ENCODE assay signal across 19 cellular contexts in genomic region chr1:15371610-15372539, GRCh38. TPM values are rescaled to one million over a fixed set of nuclear protein-coding genes. Genes with fewer than 3 reads are reported as not detected.
DNase-seq lines count a peak whose midpoint lies in the region; ATAC-seq, FAIRE-seq and TF ChIP-seq lines count a peak whose summit lies in the region.
"Had no signal": no experiment of that assay in that cellular context is flagged by ENCODE, and none has a peak within 500 bp of the region (broad histone marks: within the 10 kb centered on the region; RNA-seq: fewer than 3 reads in every experiment).

No MANE protein-coding gene starts in this region.

- no peak for TF ChIP-seq RAD21 in K562 (CRISPR knock-in tag; conservative IDR thresholded peaks at IDR 0.05 in 1 of 2, IDR thresholded peaks at IDR 0.05 in 1 of 2)

- H3K79me2 ChIP-seq in K562 (ENCODE audit: control insufficient read depth, insufficient read depth, low read length) (no peaks in the 10 kb centered on the region), parathyroid adenoma (no peaks in the 10 kb centered on the region)

- H3K9me3 ChIP-seq in BLaER1 treated with 17β-estradiol and CSF1 and Interleukin-3, amounts not matched to agents 10 nM and 100 nM (replicated peaks in 1 of 11): no peaks in the 10 kb centered on the region
- H3K9me3 ChIP-seq in K562 (replicated peaks; ENCODE audit: control insufficient read depth, insufficient read depth, low read depth, low read length) (no peaks in the 10 kb centered on the region), parathyroid adenoma (ENCODE audit: control insufficient read depth, low read length) (no peaks in the 10 kb centered on the region)
- H3K9me3 ChIP-seq: colonic mucosa had no signal

- TF ChIP-seq EP300 in K562 (IDR thresholded peaks at IDR 0.05; ENCODE audit: low read length): no peak

- H3K36me3 Mint-ChIP-seq in activated T-helper 2 cell treated with anti-CD3 and anti-CD28 coated beads, Interferon-gamma antibody, Interleukin-2, Interleukin-4, amounts not matched to agents 10 μg/mL and 5 μg/mL and 100 μg/mL, durations not matched to agents 14 hours and 24 hours and 36 hours (ENCODE audit: low read depth): no peaks in the 10 kb centered on the region
- H3K36me3 Mint-ChIP-seq: activated CD8-positive, alpha-beta memory T cell treated with anti-CD3 and anti-CD28 coated beads, Interleukin-2, amount 10 ng/mL, durations not matched to agents 7 days and 5 days had no signal

- TF ChIP-seq CTCF in K562 (IDR thresholded peaks at IDR 0.05 in 2 of 3, conservative IDR thresholded peaks at IDR 0.05 in 1 of 3; ENCODE audit: insufficient read depth in 2 of 3, low read depth in 1 of 3, low read length in 3 of 3): no peak
- no peak for TF ChIP-seq CTCF in parathyroid adenoma (IDR thresholded peaks at IDR 0.05)

- H2AFZ ChIP-seq in K562 (ENCODE audit: low read depth, low read length): no peak overlapping the region
- peak overlapping the region; percentile 60 for H2AFZ ChIP-seq in parathyroid adenoma

- H3K36me3 ChIP-seq in BLaER1 treated with 17β-estradiol and CSF1 and Interleukin-3, amounts not matched to agents 10 nM and 100 nM: no peaks in the 10 kb centered on the region
- no peaks in the 10 kb centered on the region for H3K36me3 ChIP-seq in K562 (ENCODE audit: control insufficient read depth, insufficient read depth, low read length)
- no peaks in the 10 kb centered on the region for H3K36me3 ChIP-seq in parathyroid adenoma (ENCODE audit: control insufficient read depth, insufficient read depth, low read length)
- H3K36me3 ChIP-seq: colonic mucosa had no signal

- peak; percentile 86 for FAIRE-seq in K562 (lab: Jason Lieb, UNC)
- FAIRE-seq: endothelial cell of umbilical vein had no signal

- no peak overlapping the region for H3K27ac ChIP-seq in BLaER1 treated with 17β-estradiol and CSF1 and Interleukin-3, amounts not matched to agents 10 nM and 100 nM
- H3K27ac ChIP-seq in K562 (ENCODE audit: extremely low read depth, low read depth, low read length): no peak overlapping the region
- H3K27ac ChIP-seq in parathyroid adenoma: no peak overlapping the region
- H3K27ac ChIP-seq: colonic mucosa had no signal

- H4K20me1 ChIP-seq in BLaER1 treated with 17β-estradiol and CSF1 and Interleukin-3, amounts not matched to agents 10 nM and 100 nM: no peaks in the 10 kb centered on the region; a peak in 2 of 22 replicates
- H4K20me1 ChIP-seq in K562 (replicated peaks; ENCODE audit: control insufficient read depth, insufficient read depth, low read length): no peaks in the 10 kb centered on the region

- TF ChIP-seq POLR2A in K562 (conservative IDR thresholded peaks at IDR 0.05): no peak

- peaks cover 0 to 18% (median 10%) of the 10 kb centered on the region in 10 experiments; a peak in 13 of 20 replicates for H3K4me1 ChIP-seq in BLaER1 treated with 17β-estradiol and CSF1 and Interleukin-3, amounts not matched to agents 10 nM and 100 nM
- H3K4me1 ChIP-seq in K562 (replicated peaks in 1 of 2; ENCODE audit: control insufficient read depth in 2 of 2, insufficient read depth in 2 of 2, low read length in 2 of 2): peaks cover 0 to 11% of the 10 kb centered on the region in 2 experiments; a peak in 3 of 5 replicates
- H3K4me1 ChIP-seq in parathyroid adenoma: peaks cover under 1% of the 10 kb centered on the region
- H3K4me1 ChIP-seq: colonic mucosa had no signal

- no peaks in the 10 kb centered on the region for H3K27me3 ChIP-seq in BLaER1 treated with 17β-estradiol and CSF1 and Interleukin-3, amounts not matched to agents 10 nM and 100 nM
- peaks cover 12 to 43% of the 10 kb centered on the region in 2 experiments; a peak in 4 of 5 replicates for H3K27me3 ChIP-seq in K562 (ENCODE audit: control insufficient read depth in 2 of 2, insufficient read depth in 2 of 2, low read length in 2 of 2)
- H3K27me3 ChIP-seq in parathyroid adenoma (ENCODE audit: control insufficient read depth, insufficient read depth, low read length): no peaks in the 10 kb centered on the region
- H3K27me3 ChIP-seq: colonic mucosa had no signal

- H3K9me3 Mint-ChIP-seq in activated T-helper 2 cell treated with anti-CD3 and anti-CD28 coated beads, Interferon-gamma antibody, Interleukin-2, Interleukin-4, amounts not matched to agents 10 μg/mL and 5 μg/mL and 100 μg/mL, durations not matched to agents 14 hours and 24 hours and 36 hours: no peaks in the 10 kb centered on the region
- H3K9me3 Mint-ChIP-seq: neural crest cell had no signal

- in situ Hi-C loops in K562 (cut with MboI): no loop called here

- BruUV-seq in K562 (replicated peaks; lab: Mats Ljungman, UMichigan): no TSS peak

- peaks cover 7% of the 10 kb centered on the region for H3K27me3 Mint-ChIP-seq in activated T-helper 2 cell treated with anti-CD3 and anti-CD28 coated beads, Interferon-gamma antibody, Interleukin-2, Interleukin-4, amounts not matched to agents 10 μg/mL and 5 μg/mL and 100 μg/mL, durations not matched to agents 14 hours and 24 hours and 36 hours (ENCODE audit: low read depth)

- H3K9me1 ChIP-seq in K562 (ENCODE audit: control insufficient read depth, insufficient read depth, low read length): no peaks in the 10 kb centered on the region

- ATAC-seq in K562 (peak; percentile 64), left colon (peak; percentile 8)
- ATAC-seq: activated CD8-positive, alpha-beta memory T cell treated with anti-CD3 and anti-CD28 coated beads, Interleukin-2, amount 10 ng/mL, durations not matched to agents 7 days and 5 days had no signal

- H3K4me2 ChIP-seq in BLaER1 treated with 17β-estradiol and CSF1 and Interleukin-3, amounts not matched to agents 10 nM and 100 nM: peak overlapping the region in 8 of 11 experiments; percentile 5 to 48 (median 32); a peak in 11 of 22 replicates
- H3K4me2 ChIP-seq in K562 (ENCODE audit: insufficient read depth, low read length) (no peak overlapping the region), parathyroid adenoma (ENCODE audit: low read length) (no peak overlapping the region)

- intact Hi-C loops in K562 (cut with micrococcal nuclease) (no loop called here), left colon (cut with DNase I, micrococcal nuclease) (no loop called here)
- intact Hi-C loops in activated T-helper 2 cell treated with anti-CD3 and anti-CD28 coated beads, Interferon-gamma antibody, Interleukin-2, Interleukin-4, amounts not matched to agents 10 μg/mL and 5 μg/mL and 100 μg/mL, durations not matched to agents 14 hours and 24 hours and 36 hours (cut with micrococcal nuclease): no loop called here

- WGBS in K562 (ENCODE audit: insufficient coverage, low coverage, missing lambda C conversion rate): 24% methylated on average over 20 of the region's 21 CpGs

- DNase-seq in K562 (ENCODE audit: extremely low read depth in 1 of 4, low spot score in 3 of 4): peak; percentile 29 to 52 (median 42)
- DNase-seq in left colon: no peak
- no peak for DNase-seq in medulla oblongata (ENCODE audit: extremely low spot score)
- DNase-seq in NCI-H2081 treated with DMSO at 0.1 percent for 48 hours (lab: John Stamatoyannopoulos, UW): no peak
- no peak for DNase-seq in activated T-helper 2 cell treated with anti-CD3 and anti-CD28 coated beads, Interferon-gamma antibody, Interleukin-2, Interleukin-4, amounts not matched to agents 10 μg/mL and 5 μg/mL and 100 μg/mL, durations not matched to agents 14 hours and 24 hours and 36 hours (ENCODE audit: low spot score)
- no peak for DNase-seq in NCI-H510A (lab: John Stamatoyannopoulos, UW)
- DNase-seq: activated CD4-positive, CD25-positive, alpha-beta regulatory T cell treated with anti-CD3 and anti-CD28 coated beads, Interleukin-2, amount 50 U/mL, for 72 hours; activated CD8-positive, alpha-beta memory T cell treated with anti-CD3 and anti-CD28 coated beads, Interleukin-2, amount 10 ng/mL, durations not matched to agents 7 days and 5 days; Calu3; foreskin melanocyte; NCI-H2029 treated with DMSO at 0.1 percent for 48 hours; NCI-H526; SHP77 treated with DMSO at 0.1 percent for 48 hours; T-helper 2 cell had no signal

- H3K4me3 Mint-ChIP-seq in activated T-helper 2 cell treated with anti-CD3 and anti-CD28 coated beads, Interferon-gamma antibody, Interleukin-2, Interleukin-4, amounts not matched to agents 10 μg/mL and 5 μg/mL and 100 μg/mL, durations not matched to agents 14 hours and 24 hours and 36 hours (ENCODE audit: low read depth): no peak overlapping the region
- H3K4me3 Mint-ChIP-seq: activated CD8-positive, alpha-beta memory T cell treated with anti-CD3 and anti-CD28 coated beads, Interleukin-2, amount 10 ng/mL, durations not matched to agents 7 days and 5 days; neural crest cell had no signal

- POLR2A ChIA-PET in K562 (lab: Yijun Ruan, JAX): no interaction called here

- H3K4me3 ChIP-seq in BLaER1 treated with 17β-estradiol and CSF1 and Interleukin-3, amounts not matched to agents 10 nM and 100 nM: no peak overlapping the region
- H3K4me3 ChIP-seq in K562 (no peak overlapping the region), parathyroid adenoma (ENCODE audit: low read depth, low read length) (no peak overlapping the region)
- H3K4me3 ChIP-seq: colonic mucosa had no signal

- H3K27ac Mint-ChIP-seq in activated T-helper 2 cell treated with anti-CD3 and anti-CD28 coated beads, Interferon-gamma antibody, Interleukin-2, Interleukin-4, amounts not matched to agents 10 μg/mL and 5 μg/mL and 100 μg/mL, durations not matched to agents 14 hours and 24 hours and 36 hours: no peak overlapping the region
- H3K27ac Mint-ChIP-seq: activated CD8-positive, alpha-beta memory T cell treated with anti-CD3 and anti-CD28 coated beads, Interleukin-2, amount 10 ng/mL, durations not matched to agents 7 days and 5 days had no signal

- no peak overlapping the region for H3K9ac ChIP-seq in BLaER1 treated with 17β-estradiol and CSF1 and Interleukin-3, amounts not matched to agents 10 nM and 100 nM
- peak overlapping the region in 1 of 2 experiments; percentile 64; a peak in 1 of 4 replicates for H3K9ac ChIP-seq in K562 (ENCODE audit: insufficient read depth in 1 of 2, low read depth in 2 of 2, low read length in 2 of 2)
- no peak overlapping the region for H3K9ac ChIP-seq in parathyroid adenoma

- H3K4me1 Mint-ChIP-seq in activated T-helper 2 cell treated with anti-CD3 and anti-CD28 coated beads, Interferon-gamma antibody, Interleukin-2, Interleukin-4, amounts not matched to agents 10 μg/mL and 5 μg/mL and 100 μg/mL, durations not matched to agents 14 hours and 24 hours and 36 hours (ENCODE audit: low read depth): no peaks in the 10 kb centered on the region
- H3K4me1 Mint-ChIP-seq: activated CD8-positive, alpha-beta memory T cell treated with anti-CD3 and anti-CD28 coated beads, Interleukin-2, amount 10 ng/mL, durations not matched to agents 7 days and 5 days had no signal

- CTCF ChIA-PET in K562 (lab: Yijun Ruan, JAX; ENCODE audit: low intra/inter-chr PET ratio): no interaction called here

RNA-seq across cellular contexts. Expression of gene EFHD2, which starts 37.8 kb away (rescaled TPM):
- 5.8 and 18.8 TPM in 2 replicates for total RNA-seq in K562 (2011; cell fraction: chromatin; rRNA removed; ENCODE audit: low replicate concordance)
- total RNA-seq in K562 (2011; cell fraction: nucleolus; rRNA removed): 14.5 and 18.0 TPM in 2 replicates
- total RNA-seq in K562 (2011; cell fraction: nucleoplasm; rRNA removed): 10.8 and 14.2 TPM in 2 replicates
- total RNA-seq in K562 (2014; rRNA removed) (53.6 and 62.9 TPM in 2 replicates), K562 (2014; rRNA removed; fragmentation: Illumina TruSeq; extraction: Trizol) (8.6 and 8.8 TPM in 2 replicates), K562 (2015; rRNA removed; fragmentation: Illumina TruSeq; extraction: Trizol) (25.2 and 27.9 TPM in 2 replicates), K562 (2021) (64.3 and 70.0 TPM in 2 replicates), left colon (100 to 1,000 TPM; 164 to 178 TPM)
- polyA plus RNA-seq in K562 (2011; rRNA removed) (19.7 and 22.8 TPM in 2 replicates), K562 (2014; fragmentation: Illumina TruSeq; extraction: Trizol) (26.1 and 40.7 TPM in 2 replicates), K562 (2014; fragmentation: Nextera tagmentation; extraction: Ambion mirVana) (1 to 10 TPM; 1.7 to 1.8 TPM), K562 (2014; rRNA removed) (62.3 and 73.5 TPM in 2 replicates)
- polyA plus RNA-seq in K562 (2011; cell fraction: cytosol; rRNA removed): 25.0 and 52.4 TPM in 2 replicates
- 15.0 and 24.5 TPM in 2 replicates for polyA plus RNA-seq in K562 (2011; cell fraction: nucleus; rRNA removed)
- polyA plus RNA-seq in K562 (2012): 38.1 and 44.7 TPM in 2 replicates
- polyA minus RNA-seq in K562 (2011; rRNA and poly(A)+ RNA removed): 5.5 and 6.9 TPM in 2 replicates
- polyA minus RNA-seq in K562 (2011; cell fraction: cytosol; rRNA and poly(A)+ RNA removed): 16.4 and 20.5 TPM in 2 replicates
- polyA minus RNA-seq in K562 (2011; cell fraction: nucleus; rRNA and poly(A)+ RNA removed): 4.4 and 5.1 TPM in 2 replicates
- 82.4 and 85.2 TPM in 2 replicates for total RNA-seq in activated T-helper 2 cell treated with anti-CD3 and anti-CD28 coated beads, Interferon-gamma antibody, Interleukin-2, Interleukin-4, amounts not matched to agents 10 μg/mL and 5 μg/mL and 100 μg/mL, durations not matched to agents 14 hours and 24 hours and 36 hours

Comparison
In these comparisons a context has a peak if more than half of its experiments do, and no peak if none do; other contexts are left out.
1. H3K4me2 ChIP-seq: peak in BLaER1 treated with 17β-estradiol and CSF1 and Interleukin-3, amounts not matched to agents 10 nM and 100 nM (8 of 11); none in K562 (single experiment) and parathyroid adenoma (single experiment).
2. DNase-seq: peak in K562 (4 of 4); none in left colon (0 of 2), medulla oblongata (single experiment), NCI-H2081 treated with DMSO at 0.1 percent for 48 hours (single experiment), activated T-helper 2 cell treated with anti-CD3 and anti-CD28 coated beads, Interferon-gamma antibody, Interleukin-2, Interleukin-4, amounts not matched to agents 10 μg/mL and 5 μg/mL and 100 μg/mL, durations not matched to agents 14 hours and 24 hours and 36 hours (single experiment) and NCI-H510A (single experiment).